In genomic region chr12:108685469-108686247, GRCh38 we compare ENCODE assay signal across 1 cellular context.
TF ChIP-seq lines count a peak whose summit lies in the region.

No MANE protein-coding gene starts in this region.

TF ChIP-seq in A549, 52 proteins besides CTCF, POLR2A, EP300 and RAD21 (continued from another document):
- no peak for TF ChIP-seq PBX3 (IDR thresholded peaks at IDR 0.05)
